In the genomic region with DNA sequence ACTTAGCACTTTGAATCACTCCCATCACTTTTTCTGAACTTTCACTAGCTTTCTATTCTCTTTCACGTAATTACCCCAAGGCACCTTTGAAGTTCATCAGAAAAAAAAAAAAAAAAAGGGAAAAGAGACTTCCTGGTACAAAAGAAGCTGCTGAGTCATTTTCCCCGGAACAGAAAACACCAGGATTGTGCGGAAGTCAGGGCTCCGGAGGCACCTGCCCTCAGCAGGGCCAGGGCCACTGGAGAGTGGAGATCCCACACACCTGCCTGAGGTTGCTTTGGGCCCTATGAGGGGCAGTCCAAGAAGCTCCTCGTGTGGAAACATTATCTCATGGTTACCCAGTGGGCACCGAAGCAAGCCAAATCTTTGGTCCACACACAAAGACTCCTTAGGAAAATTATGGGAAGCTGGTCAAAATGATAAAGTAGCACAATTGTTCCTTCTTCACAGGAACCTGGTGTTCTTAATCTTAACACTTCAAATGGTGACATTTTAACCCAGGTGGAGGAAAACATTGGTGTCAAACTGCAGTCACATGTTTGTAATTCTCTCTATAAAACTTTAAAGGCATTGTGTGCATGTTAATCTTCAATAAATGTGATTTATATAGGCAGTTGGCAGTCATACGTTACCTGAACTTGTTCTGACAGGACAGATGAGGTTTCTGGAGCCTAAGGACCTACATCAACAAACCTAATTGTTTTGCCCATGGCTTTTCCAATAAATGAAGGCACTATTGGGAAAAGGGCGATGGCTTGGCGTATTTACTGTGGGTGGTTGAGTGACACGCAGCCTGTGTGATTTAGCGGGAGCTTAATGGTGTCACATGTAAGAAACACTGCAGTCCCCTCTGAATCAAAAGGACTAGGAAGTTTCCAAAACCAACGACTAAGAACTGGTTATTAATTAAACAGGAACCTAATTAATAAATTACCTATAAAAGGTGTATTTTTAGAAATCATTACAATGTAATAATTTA, we compare ENCODE assay signal across 19 cellular contexts. TPM values are rescaled to one million over a fixed set of nuclear protein-coding genes. Genes with fewer than 3 reads are reported as not detected.
A peak's percentile ranks its signal among the peaks of the same experiment; 100 is the strongest.
DNase-seq lines count a peak whose midpoint lies in the region; ATAC-seq, FAIRE-seq and TF ChIP-seq lines count a peak whose summit lies in the region.
"Had no signal": no experiment of that assay in that cellular context is flagged by ENCODE, and none has a peak within 500 bp of the region (broad histone marks: within the 10 kb centered on the region; RNA-seq: fewer than 3 reads in every experiment).

No MANE protein-coding gene starts in this region.

- intact Hi-C loops in K562 (cut with micrococcal nuclease) = no loop called here
- intact Hi-C loops in left lung (cut with DNase I) = no loop called here
- intact Hi-C loops in psoas muscle (cut with DNase I) = no loop called here

- H3K4me1 ChIP-seq in A549 (no peaks in the 10 kb centered on the region), K562 (replicated peaks in 1 of 2; ENCODE audit: control insufficient read depth in 2 of 2, insufficient read depth in 2 of 2, low read length in 2 of 2) (peaks cover 0 to 5% of the 10 kb centered on the region in 2 experiments; a peak in 4 of 5 replicates), left lung (no peaks in the 10 kb centered on the region), psoas muscle (no peaks in the 10 kb centered on the region), right atrium auricular region (no peaks in the 10 kb centered on the region)
- H3K4me1 ChIP-seq: lower lobe of right lung, SJCRH30, thyroid gland had no signal

- H3K9me3 ChIP-seq in A549 (no peaks in the 10 kb centered on the region), K562 (replicated peaks; ENCODE audit: control insufficient read depth, insufficient read depth, low read depth, low read length) (no peaks in the 10 kb centered on the region), left lung (peaks cover 0 to 3% of the 10 kb centered on the region in 2 donors), psoas muscle (no peaks in the 10 kb centered on the region), right atrium auricular region (no peaks in the 10 kb centered on the region)
- H3K9me3 ChIP-seq: lower lobe of right lung, SJCRH30, thyroid gland had no signal

- no peaks in the 10 kb centered on the region for H3K9me1 ChIP-seq in K562 (ENCODE audit: control insufficient read depth, insufficient read depth, low read length)

- in situ Hi-C loops in KBM-7 (cut with MboI; ENCODE audit: low pct_unique_long_range_greater_than_20kb, low sequenced_read_pairs) = no loop called here
- in situ Hi-C loops in K562 (cut with MboI) = no loop called here

- DNase-seq in A549 (ENCODE audit: low read depth in 1 of 2, low spot score in 1 of 2) = peak in 1 of 2 experiments; percentile 19
- DNase-seq in KBM-7 = peak; percentile 24
- DNase-seq in K562 (ENCODE audit: extremely low read depth in 1 of 4, low spot score in 3 of 4) = peak; percentile 21 to 58 (median 24)
- DNase-seq in left lung = no peak
- DNase-seq in psoas muscle = no peak
- DNase-seq in right atrium auricular region (ENCODE audit: low spot score) = no peak
- no peak for DNase-seq in activated CD4-positive, alpha-beta T cell treated with anti-CD3 and anti-CD28 coated beads, Interleukin-2, amount 50 U/mL, for 1 hour
- DNase-seq: central memory CD4-positive, alpha-beta T cell; DMS 273 treated with DMSO at 0.1 percent for 48 hours; hypothalamus; lower lobe of right lung; NCI-H1048; NCI-H526 treated with DMSO at 0.1 percent for 48 hours; occipital lobe; SJCRH30; stimulated activated CD4-positive, alpha-beta T cell treated with anti-CD3 and anti-CD28 coated beads, Interleukin-15, amount 100 ng/mL, for 24 hours; thyroid gland had no signal

- H3K36me3 ChIP-seq in K562 (ENCODE audit: control insufficient read depth, insufficient read depth, low read length) (no peaks in the 10 kb centered on the region), left lung (no peaks in the 10 kb centered on the region), psoas muscle (ENCODE audit: insufficient read depth in 1 of 2, low read depth in 1 of 2) (no peaks in the 10 kb centered on the region), right atrium auricular region (no peaks in the 10 kb centered on the region)
- H3K36me3 ChIP-seq: lower lobe of right lung, SJCRH30, thyroid gland had no signal

- no peak overlapping the region for H3K9ac ChIP-seq in K562 (ENCODE audit: insufficient read depth in 1 of 2, low read depth in 2 of 2, low read length in 2 of 2)

- H2AFZ ChIP-seq in K562 (ENCODE audit: low read depth, low read length) = peak overlapping the region; percentile 78

- TF ChIP-seq RAD21 in A549 (conservative IDR thresholded peaks at IDR 0.05 in 1 of 2, IDR thresholded peaks at IDR 0.05 in 1 of 2) = no peak
- no peak for TF ChIP-seq RAD21 in K562 (CRISPR knock-in tag; conservative IDR thresholded peaks at IDR 0.05 in 1 of 2, IDR thresholded peaks at IDR 0.05 in 1 of 2)

- no peaks in the 10 kb centered on the region for H4K20me1 ChIP-seq in K562 (replicated peaks; ENCODE audit: control insufficient read depth, insufficient read depth, low read length)

- WGBS in A549 (ENCODE audit: missing lambda C conversion rate) = 50% methylated on average over 12 of the region's 12 CpGs
- 19% methylated on average over 12 of the region's 12 CpGs for WGBS in K562 (ENCODE audit: insufficient coverage, low coverage, missing lambda C conversion rate)
- 57 to 66% (median 59%) methylated on average over 12 of the region's 12 CpGs for WGBS in psoas muscle, 3 donors

- no TSS peak for BruUV-seq in K562 (replicated peaks; lab: Mats Ljungman, UMichigan)

- CTCF ChIA-PET in A549 (lab: Yijun Ruan, JAX) (interaction anchor here (0.7 to 1.3 kb wide), 2 partner anchors 10 to 33 kb away, joined by 3 read pairs; no protein-coding TSS in a partner anchor), K562 (lab: Yijun Ruan, JAX; ENCODE audit: low intra/inter-chr PET ratio) (no interaction called here)

- peaks cover 7 to 13% of the 10 kb centered on the region in 2 experiments; a peak in 4 of 5 replicates for H3K27me3 ChIP-seq in K562 (ENCODE audit: control insufficient read depth in 2 of 2, insufficient read depth in 2 of 2, low read length in 2 of 2)
- H3K27me3 ChIP-seq in left lung = peaks cover 0 to 12% of the 10 kb centered on the region in 2 donors
- peaks cover 0 to 1% (median 0%) of the 10 kb centered on the region in 3 donors for H3K27me3 ChIP-seq in psoas muscle (ENCODE audit: insufficient read depth in 3 of 3, low read length in 2 of 3)
- no peaks in the 10 kb centered on the region for H3K27me3 ChIP-seq in right atrium auricular region
- H3K27me3 ChIP-seq: thyroid gland had no signal

- ATAC-seq in A549 (no peak), K562 (peak; percentile 83), left lung (peak; percentile 19), GM19023 (IDR thresholded peaks at IDR 0.05; ENCODE audit: unreplicated experiment) (no peak), psoas muscle (no peak)

- no peaks in the 10 kb centered on the region for H3K79me2 ChIP-seq in K562 (ENCODE audit: control insufficient read depth, insufficient read depth, low read length)

- H3K27ac ChIP-seq in A549 (0 out of 6 replicates have a peak overlapping the region, but pooled peaks of 1 of the 2 experiments have one; percentile 13), K562 (ENCODE audit: extremely low read depth, low read depth, low read length) (no peak overlapping the region; the same call in 2 of the 3 replicates), left lung (no peak overlapping the region), psoas muscle (no peak overlapping the region), right atrium auricular region (no peak overlapping the region)
- H3K27ac ChIP-seq: lower lobe of right lung, SJCRH30, thyroid gland had no signal

- H3K4me3 ChIP-seq in A549 (no peak overlapping the region), K562 (no peak overlapping the region), left lung (no peak overlapping the region), psoas muscle (no peak overlapping the region), right atrium auricular region (no peak overlapping the region)
- H3K4me3 ChIP-seq: lower lobe of right lung, SJCRH30, thyroid gland had no signal

- no peak for TF ChIP-seq EP300 in A549 (IDR thresholded peaks at IDR 0.05)
- TF ChIP-seq EP300 in K562 (IDR thresholded peaks at IDR 0.05; ENCODE audit: low read length) = no peak

- H3K4me2 ChIP-seq in A549 (0 out of 3 replicates have a peak overlapping the region, but pooled peaks have one; percentile 15), K562 (ENCODE audit: insufficient read depth, low read length) (peak overlapping the region; percentile 26; the same call in 1 of the 2 replicates)

- no peak for FAIRE-seq in A549 (lab: Jason Lieb, UNC)
- FAIRE-seq in K562 (lab: Jason Lieb, UNC) = no peak
- FAIRE-seq: endothelial cell of umbilical vein had no signal

- no peak for TF ChIP-seq POLR2A in A549 (IDR thresholded peaks at IDR 0.05; ENCODE audit: low read length)
- TF ChIP-seq POLR2A in K562 (conservative IDR thresholded peaks at IDR 0.05) = no peak

- POLR2A ChIA-PET in A549 (lab: Yijun Ruan, JAX) = no interaction called here
- POLR2A ChIA-PET in K562 (lab: Yijun Ruan, JAX) = interaction anchor here (0.7 to 1.2 kb wide), 3 partner anchors 8 to 513 kb away, joined by 3 read pairs; no protein-coding TSS in a partner anchor

- TF ChIP-seq CTCF in A549 (IDR thresholded peaks at IDR 0.05) (no peak), K562 (IDR thresholded peaks at IDR 0.05 in 2 of 3, conservative IDR thresholded peaks at IDR 0.05 in 1 of 3; ENCODE audit: insufficient read depth in 2 of 3, low read depth in 1 of 3, low read length in 3 of 3) (no peak), left lung (IDR thresholded peaks at IDR 0.05) (no peak), psoas muscle (IDR thresholded peaks at IDR 0.05) (no peak), right atrium auricular region (IDR thresholded peaks at IDR 0.05) (no peak)

RNA-seq across cellular contexts. Expression of a gene that starts 23.4 kb away (rescaled TPM):
- polyA plus RNA-seq in A549 (2011; rRNA removed) = 0.35 and 0.53 TPM in 2 replicates
- polyA plus RNA-seq in A549 (2012; cell fraction: cytosol; rRNA removed) = 0.05 and 0.12 TPM in 2 replicates
- 0.08 and 0.12 TPM in 2 replicates for polyA plus RNA-seq in A549 (2012; cell fraction: nucleus; rRNA removed)
- 0.04 to 0.17 TPM (median 0.08 TPM) in 3 replicates for polyA plus RNA-seq in A549 (2017; fragmentation: RNase III; extraction: RNeasy Plus Mini Kit Qiagen cat#74134 plus additional on column Dnase treatment)
- polyA minus RNA-seq in A549 (2011; rRNA and poly(A)+ RNA removed) = 0.10 and 0.62 TPM in 2 replicates
- not detected in 2 replicates for total RNA-seq in K562 (2011; cell fraction: chromatin; rRNA removed; ENCODE audit: low replicate concordance)
- total RNA-seq in K562 (2011; cell fraction: nucleolus; rRNA removed) = not detected in 2 replicates
- not detected in 2 replicates for total RNA-seq in K562 (2011; cell fraction: nucleoplasm; rRNA removed)
- total RNA-seq in K562 (2014; rRNA removed) = not detected in 2 replicates
- not detected in 2 replicates for total RNA-seq in K562 (2014; rRNA removed; fragmentation: Illumina TruSeq; extraction: Trizol)
- not detected in 2 replicates for total RNA-seq in K562 (2015; rRNA removed; fragmentation: Illumina TruSeq; extraction: Trizol)
- 0.04 TPM in 1 of 2 replicates, not detected in the other for total RNA-seq in K562 (2021)
- not detected in 2 replicates for polyA plus RNA-seq in K562 (2011; rRNA removed)
- not detected in 2 replicates for polyA plus RNA-seq in K562 (2011; cell fraction: cytosol; rRNA removed)
- polyA plus RNA-seq in K562 (2011; cell fraction: nucleus; rRNA removed) = not detected in 2 replicates
- polyA plus RNA-seq in K562 (2012) = not detected in 2 replicates
- not detected in 2 replicates for polyA plus RNA-seq in K562 (2014; fragmentation: Illumina TruSeq; extraction: Trizol)
- polyA plus RNA-seq in K562 (2014; fragmentation: Nextera tagmentation; extraction: Ambion mirVana) = not detected
- not detected in 2 replicates for polyA plus RNA-seq in K562 (2014; rRNA removed)
- not detected in 2 replicates for polyA minus RNA-seq in K562 (2011; rRNA and poly(A)+ RNA removed)
- not detected in 2 replicates for polyA minus RNA-seq in K562 (2011; cell fraction: cytosol; rRNA and poly(A)+ RNA removed)
- not detected in 2 replicates for polyA minus RNA-seq in K562 (2011; cell fraction: nucleus; rRNA and poly(A)+ RNA removed)
- total RNA-seq in left lung = 1 to 10 TPM; 2.8 to 5.5 TPM
- total RNA-seq in psoas muscle = under 1 TPM in 2 of 4 donors, not detected in 2; 0.06 to 0.10 TPM
- under 1 TPM in 1 of 3 donors, not detected in 2; 0.03 TPM for polyA plus RNA-seq in psoas muscle
- total RNA-seq in right atrium auricular region = 10 to 100 TPM in 1 of 2 donors, 1 to 10 TPM in 1; 8.3 to 12.4 TPM
- total RNA-seq: endothelial cell of umbilical vein, SJCRH30 had no signal
- polyA plus RNA-seq: endothelial cell of umbilical vein had no signal

Comparison
In these comparisons a context has a peak if more than half of its experiments do, and no peak if none do; other contexts are left out.
1. ATAC-seq: peak in K562 (single experiment) and left lung (single experiment); none in A549 (0 of 2), GM19023 (single experiment) and psoas muscle (0 of 4).
2. DNase-seq: peak in KBM-7 (single experiment) and K562 (4 of 4); none in left lung (0 of 2), psoas muscle (0 of 2), right atrium auricular region (single experiment) and activated CD4-positive, alpha-beta T cell treated with anti-CD3 and anti-CD28 coated beads, Interleukin-2, amount 50 U/mL, for 1 hour (single experiment).